Comparison of ENCODE assay signal across 11 cellular contexts in the genomic region with DNA sequence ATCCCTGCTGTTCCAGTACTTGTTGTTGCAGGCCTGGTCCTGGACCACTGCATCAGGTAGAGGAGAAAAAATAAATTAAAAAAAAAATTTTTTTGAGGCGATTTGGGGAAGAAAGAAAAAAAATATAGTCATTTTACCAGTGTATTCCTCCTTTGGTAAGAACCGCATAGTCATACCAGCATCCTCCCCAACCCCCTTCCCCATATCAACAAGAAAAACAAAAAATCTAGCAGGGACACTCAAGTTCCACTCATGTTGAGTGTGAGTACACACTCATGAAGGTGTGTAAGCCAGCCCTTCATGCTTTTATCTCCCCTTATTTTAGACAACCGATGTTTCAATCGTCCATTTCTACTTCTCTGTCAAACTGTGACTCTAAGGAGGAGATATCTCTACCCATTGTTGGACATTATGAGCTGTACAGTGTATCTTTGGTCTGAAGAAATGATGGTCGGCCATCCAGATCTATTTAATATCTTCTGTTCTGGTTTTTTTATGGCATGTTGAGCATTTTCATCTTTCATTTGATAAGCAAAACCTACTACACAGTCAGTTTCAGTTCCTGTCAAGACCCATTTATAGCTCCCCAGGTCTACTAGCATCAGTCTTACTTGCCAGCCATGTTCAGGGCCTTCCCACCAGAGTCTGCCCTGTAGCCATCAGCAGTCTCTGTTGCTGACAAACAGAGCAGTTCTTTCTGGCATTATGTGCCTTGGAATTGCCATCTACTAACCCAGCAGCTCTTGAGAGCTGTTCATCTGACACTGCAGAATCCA. TPM values are rescaled to one million over a fixed set of nuclear protein-coding genes. Genes with fewer than 3 reads are reported as not detected.
A peak's percentile ranks its signal among the peaks of the same experiment; 100 is the strongest.
DNase-seq lines count a peak whose midpoint lies in the region; ATAC-seq and TF ChIP-seq lines count a peak whose summit lies in the region.
"Had no signal": no experiment of that assay in that cellular context is flagged by ENCODE, and none has a peak within 500 bp of the region (broad histone marks: within the 10 kb centered on the region; RNA-seq: fewer than 3 reads in every experiment).

No MANE protein-coding gene starts in this region.

- H3K4me1 ChIP-seq in MM.1S (ENCODE audit: low read length): peaks cover 48% of the 10 kb centered on the region

- H3K27me3 ChIP-seq in MM.1S (replicated peaks; ENCODE audit: insufficient read depth, low read length): no peaks in the 10 kb centered on the region

- peaks cover 7% of the 10 kb centered on the region for H3K79me2 ChIP-seq in MM.1S (ENCODE audit: low read length)

- DNase-seq in GM13977 (ENCODE audit: low spot score): peak; percentile 50
- peak; percentile 72 for DNase-seq in MM.1S
- DNase-seq in COLO668 (lab: John Stamatoyannopoulos, UW; ENCODE audit: unreplicated experiment): no peak
- DNase-seq in stimulated activated CD4-positive, alpha-beta T cell treated with anti-CD3 and anti-CD28 coated beads, Interleukin-2, amount 100 ng/mL, for 24 hours: no peak
- no peak for DNase-seq in NK-92 (lab: John Stamatoyannopoulos, UW; ENCODE audit: unreplicated experiment)
- no peak for DNase-seq in posterior vena cava (ENCODE audit: low spot score)
- DNase-seq: activated naive CD4-positive, alpha-beta T cell treated with anti-CD3 and anti-CD28 coated beads, Interleukin-2, amount 10 ng/mL, durations not matched to agents 7 days and 5 days; COR-L47; NCI-H446 had no signal

- H4K20me1 ChIP-seq in MM.1S (ENCODE audit: insufficient read depth, low read length): no peaks in the 10 kb centered on the region

- peak overlapping the region; percentile 71 for H3K4me2 ChIP-seq in MM.1S (ENCODE audit: low read depth, low read length)

- intact Hi-C loops in posterior vena cava (cut with DNase I): no loop called here

- H3F3A ChIP-seq in MM.1S (ENCODE audit: insufficient read depth, low read length): peaks cover 17% of the 10 kb centered on the region

- no peaks in the 10 kb centered on the region for H3K9me3 ChIP-seq in MM.1S (replicated peaks; ENCODE audit: insufficient read depth, low read length)

- TF ChIP-seq CTCF in GM13977 (IDR thresholded peaks at IDR 0.05; ENCODE audit: extremely low read depth, insufficient read depth, missing control alignments) (no peak), MM.1S (IDR thresholded peaks at IDR 0.05; ENCODE audit: low read length) (no peak)

- H3K27ac ChIP-seq in MM.1S (ENCODE audit: low read length): peak overlapping the region; percentile 86

- ATAC-seq in GM19372 (IDR thresholded peaks at IDR 0.05; ENCODE audit: low read depth, unreplicated experiment) (peak; percentile 97), HG02884 (IDR thresholded peaks at IDR 0.05; ENCODE audit: unreplicated experiment) (peak; percentile 99)

- no peaks in the 10 kb centered on the region for H3K9me2 ChIP-seq in MM.1S (replicated peaks; ENCODE audit: insufficient read depth, low read length)

- in situ Hi-C loops in GM13977 (cut with MboI; ENCODE audit: low pct_unique_long_range_greater_than_20kb, low sequenced_read_pairs, unreplicated experiment): no loop called here

- H3K36me3 ChIP-seq in MM.1S (replicated peaks; ENCODE audit: insufficient read depth, low read length): peaks cover 14% of the 10 kb centered on the region; the same call in 1 of the 2 replicates

- H3K4me3 ChIP-seq in MM.1S (ENCODE audit: low read length): peak overlapping the region; percentile 32

- peak overlapping the region; percentile 14; the same call in 1 of the 2 replicates for H3K9ac ChIP-seq in MM.1S (ENCODE audit: low read length)

- H2AFZ ChIP-seq in MM.1S (ENCODE audit: low read length): peak overlapping the region; percentile 64

RNA-seq across cellular contexts. Expression of a gene that starts 20.0 kb away (rescaled TPM):
- total RNA-seq in posterior vena cava: 10 to 100 TPM; 58.2 to 65.6 TPM

RNA-seq across cellular contexts. Expression of a gene that starts 20.6 kb away (rescaled TPM):
- 10 to 100 TPM; 25.7 to 27.9 TPM for total RNA-seq in posterior vena cava

RNA-seq across cellular contexts. Expression of a gene that starts 37.6 kb away (rescaled TPM):
- total RNA-seq in posterior vena cava: 1 to 10 TPM; 1.2 to 1.3 TPM

Comparison
In these comparisons a context has a peak if more than half of its experiments do, and no peak if none do; other contexts are left out.
1. DNase-seq: peak in GM13977 (single experiment) and MM.1S (single experiment); none in COLO668 (single experiment), stimulated activated CD4-positive, alpha-beta T cell treated with anti-CD3 and anti-CD28 coated beads, Interleukin-2, amount 100 ng/mL, for 24 hours (0 of 2), NK-92 (single experiment) and posterior vena cava (single experiment).